17 cellular contexts compared by ENCODE assay signal in genomic region chr15:90730290-90730689, GRCh38. TPM values are rescaled to one million over a fixed set of nuclear protein-coding genes. Genes with fewer than 3 reads are reported as not detected.
DNase-seq lines count a peak whose midpoint lies in the region; ATAC-seq and TF ChIP-seq lines count a peak whose summit lies in the region.
"Had no signal": no experiment of that assay in that cellular context is flagged by ENCODE, and none has a peak within 500 bp of the region (broad histone marks: within the 10 kb centered on the region; RNA-seq: fewer than 3 reads in every experiment).

No MANE protein-coding gene starts in this region.

- no peak overlapping the region for H3K27ac Mint-ChIP-seq in activated CD8-positive, alpha-beta T cell treated with anti-CD3 and anti-CD28 coated beads, Interleukin-2, amount 10 ng/mL, durations not matched to agents 7 days and 5 days
- no peak overlapping the region for H3K27ac Mint-ChIP-seq in activated CD8-positive, alpha-beta T cell treated with anti-CD3 and anti-CD28 coated beads for 36 hours
- H3K27ac Mint-ChIP-seq in glutamatergic neuron (ENCODE audit: unreplicated experiment), result no peak overlapping the region
- H3K27ac Mint-ChIP-seq: CD8-positive, alpha-beta T cell; HFFc6 had no signal

- TF ChIP-seq CTCF in activated CD8-positive, alpha-beta T cell treated with anti-CD3 and anti-CD28 coated beads for 36 hours (IDR thresholded peaks at IDR 0.05), result no peak
- TF ChIP-seq CTCF in colonic mucosa (IDR thresholded peaks at IDR 0.05), result no peak
- TF ChIP-seq CTCF in neutrophil (IDR thresholded peaks at IDR 0.05), result no peak
- no peak for TF ChIP-seq CTCF in glutamatergic neuron (IDR thresholded peaks at IDR 0.05; ENCODE audit: partially characterized antibody, unreplicated experiment)

- CTCF ChIA-PET in activated CD8-positive, alpha-beta T cell treated with anti-CD3 and anti-CD28 coated beads, Interleukin-2, amount 10 ng/mL, durations not matched to agents 7 days and 5 days (lab: Charles Lee), result no interaction called here
- CTCF ChIA-PET in activated CD8-positive, alpha-beta T cell treated with anti-CD3 and anti-CD28 coated beads for 36 hours (lab: Charles Lee), result interaction anchor here (0.7 kb wide), 1 partner anchor 11 kb away, joined by 3 read pairs; no protein-coding TSS in a partner anchor

- no peak overlapping the region for H3K27ac ChIP-seq in colonic mucosa
- peak overlapping the region; percentile 46 for H3K27ac ChIP-seq in neutrophil
- H3K27ac ChIP-seq in right cardiac atrium (ENCODE audit: low read length), result no peak overlapping the region
- H3K27ac ChIP-seq: BLaER1, GM23248, HL-60 had no signal

- H3K4me3 ChIP-seq in colonic mucosa, result no peak overlapping the region
- no peak overlapping the region for H3K4me3 ChIP-seq in neutrophil (ENCODE audit: low read depth in 1 of 2, low read length in 1 of 2)
- no peak overlapping the region for H3K4me3 ChIP-seq in right cardiac atrium (ENCODE audit: low read length)
- H3K4me3 ChIP-seq: BLaER1, GM23248 had no signal

- H3K9me3 ChIP-seq in colonic mucosa (no peaks in the 10 kb centered on the region), neutrophil (no peaks in the 10 kb centered on the region), right cardiac atrium (ENCODE audit: control insufficient read depth, low read length) (no peaks in the 10 kb centered on the region)

- H3K9me3 Mint-ChIP-seq in activated CD8-positive, alpha-beta T cell treated with anti-CD3 and anti-CD28 coated beads, Interleukin-2, amount 10 ng/mL, durations not matched to agents 7 days and 5 days (ENCODE audit: insufficient read depth), result peaks cover 9% of the 10 kb centered on the region
- peaks cover 3% of the 10 kb centered on the region for H3K9me3 Mint-ChIP-seq in activated CD8-positive, alpha-beta T cell treated with anti-CD3 and anti-CD28 coated beads for 36 hours
- H3K9me3 Mint-ChIP-seq in glutamatergic neuron (ENCODE audit: unreplicated experiment), result no peaks in the 10 kb centered on the region
- H3K9me3 Mint-ChIP-seq: HFFc6 had no signal

- peak; percentile 9 for DNase-seq in activated CD8-positive, alpha-beta T cell treated with anti-CD3 and anti-CD28 coated beads, Interleukin-2, amount 10 ng/mL, durations not matched to agents 7 days and 5 days
- no peak for DNase-seq in activated CD8-positive, alpha-beta T cell treated with anti-CD3 and anti-CD28 coated beads for 36 hours
- peak; percentile 43 for DNase-seq in colonic mucosa
- DNase-seq in glutamatergic neuron, result no peak
- DNase-seq in right cardiac atrium, result no peak
- DNase-seq: 8988T; Calu3; CD8-positive, alpha-beta T cell; DMS79 treated with DMSO at 0.1 percent for 48 hours; GF-D8; GM23248; HCEC 1CT; HFFc6 had no signal

- H3K27me3 ChIP-seq in colonic mucosa (no peaks in the 10 kb centered on the region), neutrophil (no peaks in the 10 kb centered on the region), right cardiac atrium (ENCODE audit: control insufficient read depth, insufficient read depth) (no peaks in the 10 kb centered on the region)
- H3K27me3 ChIP-seq: BLaER1 had no signal

- intact Hi-C loops in activated CD8-positive, alpha-beta T cell treated with anti-CD3 and anti-CD28 coated beads for 36 hours (cut with micrococcal nuclease), result no loop called here
- intact Hi-C loops in colonic mucosa (cut with DNase I), result no loop called here
- intact Hi-C loops in right cardiac atrium (cut with DNase I), result no loop called here

- no peaks in the 10 kb centered on the region for H3K27me3 Mint-ChIP-seq in activated CD8-positive, alpha-beta T cell treated with anti-CD3 and anti-CD28 coated beads, Interleukin-2, amount 10 ng/mL, durations not matched to agents 7 days and 5 days (ENCODE audit: low read depth)
- H3K27me3 Mint-ChIP-seq in activated CD8-positive, alpha-beta T cell treated with anti-CD3 and anti-CD28 coated beads for 36 hours, result no peaks in the 10 kb centered on the region
- H3K27me3 Mint-ChIP-seq in glutamatergic neuron (ENCODE audit: unreplicated experiment), result peaks cover 2% of the 10 kb centered on the region

- H3K4me1 ChIP-seq in colonic mucosa (no peaks in the 10 kb centered on the region), neutrophil (ENCODE audit: control insufficient read depth in 1 of 2, insufficient read depth in 1 of 2, low read depth in 1 of 2, low read length in 1 of 2) (peaks cover 14 to 21% of the 10 kb centered on the region in 2 experiments), right cardiac atrium (ENCODE audit: control insufficient read depth, insufficient read depth, low read length) (no peaks in the 10 kb centered on the region)
- H3K4me1 ChIP-seq: BLaER1 had no signal

- peaks cover 13% of the 10 kb centered on the region for H3K4me1 Mint-ChIP-seq in activated CD8-positive, alpha-beta T cell treated with anti-CD3 and anti-CD28 coated beads, Interleukin-2, amount 10 ng/mL, durations not matched to agents 7 days and 5 days (ENCODE audit: low read depth)
- peaks cover 2% of the 10 kb centered on the region for H3K4me1 Mint-ChIP-seq in activated CD8-positive, alpha-beta T cell treated with anti-CD3 and anti-CD28 coated beads for 36 hours (ENCODE audit: low read depth)
- no peaks in the 10 kb centered on the region for H3K4me1 Mint-ChIP-seq in glutamatergic neuron (ENCODE audit: low read depth, unreplicated experiment)

- POLR2A ChIA-PET in activated CD8-positive, alpha-beta T cell treated with anti-CD3 and anti-CD28 coated beads, Interleukin-2, amount 10 ng/mL, durations not matched to agents 7 days and 5 days (lab: Charles Lee), result no interaction called here
- POLR2A ChIA-PET in activated CD8-positive, alpha-beta T cell treated with anti-CD3 and anti-CD28 coated beads for 36 hours (lab: Charles Lee), result interaction anchor here (1.2 kb wide), 1 partner anchor 12 kb away, joined by 3 read pairs; no protein-coding TSS in a partner anchor

- WGBS in right cardiac atrium, result 92% methylated on average over 6 of the region's 6 CpGs

- H3K4me3 Mint-ChIP-seq in activated CD8-positive, alpha-beta T cell treated with anti-CD3 and anti-CD28 coated beads, Interleukin-2, amount 10 ng/mL, durations not matched to agents 7 days and 5 days, result no peak overlapping the region
- no peak overlapping the region for H3K4me3 Mint-ChIP-seq in activated CD8-positive, alpha-beta T cell treated with anti-CD3 and anti-CD28 coated beads for 36 hours
- no peak overlapping the region for H3K4me3 Mint-ChIP-seq in glutamatergic neuron (ENCODE audit: unreplicated experiment)
- H3K4me3 Mint-ChIP-seq: CD8-positive, alpha-beta T cell; HFFc6 had no signal

- H3K9ac ChIP-seq in colonic mucosa (ENCODE audit: low read depth in 2 of 2, low read length in 2 of 2), result no peak overlapping the region
- H3K9ac ChIP-seq: BLaER1, GM23248 had no signal

- no peak for ATAC-seq in activated CD8-positive, alpha-beta T cell treated with anti-CD3 and anti-CD28 coated beads, Interleukin-2, amount 10 ng/mL, durations not matched to agents 7 days and 5 days
- ATAC-seq in activated CD8-positive, alpha-beta T cell treated with anti-CD3 and anti-CD28 coated beads for 36 hours, result no peak
- no peak for ATAC-seq in right cardiac atrium
- ATAC-seq in GM19467 (IDR thresholded peaks at IDR 0.05; ENCODE audit: unreplicated experiment), result no peak
- ATAC-seq: CD8-positive, alpha-beta T cell had no signal

- H3K36me3 Mint-ChIP-seq in activated CD8-positive, alpha-beta T cell treated with anti-CD3 and anti-CD28 coated beads, Interleukin-2, amount 10 ng/mL, durations not matched to agents 7 days and 5 days (ENCODE audit: low read depth), result peaks cover 61% of the 10 kb centered on the region
- H3K36me3 Mint-ChIP-seq in activated CD8-positive, alpha-beta T cell treated with anti-CD3 and anti-CD28 coated beads for 36 hours (ENCODE audit: low read depth), result peaks cover 38% of the 10 kb centered on the region
- H3K36me3 Mint-ChIP-seq in glutamatergic neuron (ENCODE audit: unreplicated experiment), result no peaks in the 10 kb centered on the region

- H3K36me3 ChIP-seq in colonic mucosa (no peaks in the 10 kb centered on the region), neutrophil (no peaks in the 10 kb centered on the region)

RNA-seq across cellular contexts. Expression of gene BLM, which starts 13.1 kb away (rescaled TPM):
- total RNA-seq in activated CD8-positive, alpha-beta T cell treated with anti-CD3 and anti-CD28 coated beads, Interleukin-2, amount 10 ng/mL, durations not matched to agents 7 days and 5 days, result 10 to 100 TPM; 52.3 to 57.4 TPM
- 10 to 100 TPM; 45.2 to 53.6 TPM for total RNA-seq in activated CD8-positive, alpha-beta T cell treated with anti-CD3 and anti-CD28 coated beads for 36 hours
- total RNA-seq in colonic mucosa (10 to 100 TPM in 1 of 2 donors, 1 to 10 TPM in 1; 3.3 to 16.7 TPM), glutamatergic neuron (ENCODE audit: unreplicated experiment) (5.4 TPM), right cardiac atrium (10 to 100 TPM in 3 of 4 donors, 1 to 10 TPM in 1; 8.1 to 45.3 (median 29.0) TPM)
- polyA plus RNA-seq in right cardiac atrium, result 17.3 TPM

Comparison
In these comparisons a context has a peak if more than half of its experiments do, and no peak if none do; other contexts are left out.
1. DNase-seq: peak in activated CD8-positive, alpha-beta T cell treated with anti-CD3 and anti-CD28 coated beads, Interleukin-2, amount 10 ng/mL, durations not matched to agents 7 days and 5 days (single experiment) and colonic mucosa (single experiment); none in activated CD8-positive, alpha-beta T cell treated with anti-CD3 and anti-CD28 coated beads for 36 hours (single experiment), glutamatergic neuron (single experiment) and right cardiac atrium (0 of 3).